In the genomic region with DNA sequence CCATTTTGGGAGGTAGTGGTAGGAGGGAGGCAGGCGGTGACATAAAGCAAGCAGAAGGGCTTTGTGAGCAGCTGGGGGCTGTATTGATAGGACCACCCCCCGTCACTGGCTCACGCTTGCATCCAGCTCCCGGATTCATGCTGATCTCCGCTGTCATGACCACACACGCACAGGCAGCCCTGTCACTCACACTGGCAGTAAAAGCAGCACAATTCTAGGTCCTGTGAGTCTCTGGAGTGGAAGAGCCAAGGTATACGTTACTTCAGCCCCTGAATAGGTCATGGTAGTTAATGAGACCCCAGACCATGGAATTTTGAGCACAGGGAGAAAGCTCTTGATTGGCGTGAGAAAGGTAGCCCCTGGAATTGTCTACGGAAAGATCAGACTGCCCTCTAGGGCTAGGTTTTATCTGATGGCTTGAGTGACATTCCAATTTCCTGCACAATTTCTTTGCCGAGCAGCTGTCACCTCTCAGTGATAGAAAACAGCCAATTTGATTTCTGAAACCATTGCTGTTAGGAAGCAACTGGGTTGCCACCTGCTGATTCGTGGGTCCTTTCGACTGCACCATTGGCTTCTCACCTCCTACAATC, we compare ENCODE assay signal across 25 cellular contexts. TPM values are rescaled to one million over a fixed set of nuclear protein-coding genes. Genes with fewer than 3 reads are reported as not detected.
"Had no signal": no experiment of that assay in that cellular context is flagged by ENCODE, and none has a peak within 500 bp of the region (broad histone marks: within the 10 kb centered on the region; RNA-seq: fewer than 3 reads in every experiment).

No MANE protein-coding gene starts in this region.

- H3K4me1 ChIP-seq: ascending aorta, breast epithelium had no signal

- H3K9me3 ChIP-seq: ascending aorta, breast epithelium, tibial nerve, vagina had no signal

- H3K27ac Mint-ChIP-seq: activated CD8-positive, alpha-beta memory T cell treated with anti-CD3 and anti-CD28 coated beads, Interleukin-2, amount 10 ng/mL, durations not matched to agents 7 days and 5 days; activated naive CD4-positive, alpha-beta T cell treated with anti-CD3 and anti-CD28 coated beads for 36 hours; activated T-helper 2 cell treated with anti-CD3 and anti-CD28 coated beads, Interferon-gamma antibody, Interleukin-2, Interleukin-4, amounts not matched to agents 10 μg/mL and 5 μg/mL and 100 μg/mL, durations not matched to agents 14 hours and 24 hours and 36 hours; naive thymus-derived CD8-positive, alpha-beta T cell; stimulated activated naive B cell treated with anti-CD40 and anti-IgM and Interleukin-4, amounts not matched to agents 10 μg/mL and 1 μg/mL and 100 μg/mL, for 72 hours had no signal

- H3K4me3 Mint-ChIP-seq: activated CD8-positive, alpha-beta memory T cell treated with anti-CD3 and anti-CD28 coated beads, Interleukin-2, amount 10 ng/mL, durations not matched to agents 7 days and 5 days; activated naive CD4-positive, alpha-beta T cell treated with anti-CD3 and anti-CD28 coated beads for 36 hours; naive thymus-derived CD8-positive, alpha-beta T cell; stimulated activated naive B cell treated with anti-CD40 and anti-IgM and Interleukin-4, amounts not matched to agents 10 μg/mL and 1 μg/mL and 100 μg/mL, for 72 hours had no signal

- DNase-seq: activated CD4-positive, alpha-beta T cell treated with anti-CD3 and anti-CD28 coated beads, Interleukin-2, amount 50 U/mL, for 48 hours; activated CD8-positive, alpha-beta memory T cell treated with anti-CD3 and anti-CD28 coated beads, Interleukin-2, amount 10 ng/mL, durations not matched to agents 7 days and 5 days; activated naive CD4-positive, alpha-beta T cell treated with anti-CD3 and anti-CD28 coated beads for 36 hours; activated T-cell treated with anti-CD3 and anti-CD28 coated beads, Interleukin-2, amount 50 U/mL, for 1 hour; cerebellar nuclear complex; effector memory CD4-positive, alpha-beta T cell; head of caudate nucleus; mesenchymal stem cell; naive thymus-derived CD8-positive, alpha-beta T cell; occipital lobe; stimulated activated CD4-positive, alpha-beta T cell treated with anti-CD3 and anti-CD28 coated beads, Interleukin-15, amount 100 ng/mL, for 24 hours; stimulated activated CD4-positive, alpha-beta T cell treated with anti-CD3 and anti-CD28 coated beads, Interleukin-4, amount 100 ng/mL, for 1 hour; stimulated activated naive B cell treated with anti-CD40 and anti-IgM and Interleukin-4, amounts not matched to agents 10 μg/mL and 1 μg/mL and 100 μg/mL, for 72 hours; WERI-Rb-1 had no signal

- H3K27ac ChIP-seq: ascending aorta, breast epithelium, skin epidermis, tibial nerve, vagina, WERI-Rb-1 had no signal

- H3K4me3 ChIP-seq: ascending aorta, breast epithelium, skin epidermis, tibial nerve, vagina had no signal

- H3K36me3 Mint-ChIP-seq: activated CD8-positive, alpha-beta memory T cell treated with anti-CD3 and anti-CD28 coated beads, Interleukin-2, amount 10 ng/mL, durations not matched to agents 7 days and 5 days; stimulated activated naive B cell treated with anti-CD40 and anti-IgM and Interleukin-4, amounts not matched to agents 10 μg/mL and 1 μg/mL and 100 μg/mL, for 72 hours had no signal

- H3K9me3 Mint-ChIP-seq: activated naive CD4-positive, alpha-beta T cell treated with anti-CD3 and anti-CD28 coated beads for 36 hours; activated T-helper 2 cell treated with anti-CD3 and anti-CD28 coated beads, Interferon-gamma antibody, Interleukin-2, Interleukin-4, amounts not matched to agents 10 μg/mL and 5 μg/mL and 100 μg/mL, durations not matched to agents 14 hours and 24 hours and 36 hours; naive thymus-derived CD8-positive, alpha-beta T cell; stimulated activated naive B cell treated with anti-CD40 and anti-IgM and Interleukin-4, amounts not matched to agents 10 μg/mL and 1 μg/mL and 100 μg/mL, for 72 hours had no signal

- H3K36me3 ChIP-seq: ascending aorta, breast epithelium, tibial nerve, vagina, WERI-Rb-1 had no signal

- H3K27me3 ChIP-seq: ascending aorta, vagina had no signal

- ATAC-seq: activated CD8-positive, alpha-beta memory T cell treated with anti-CD3 and anti-CD28 coated beads, Interleukin-2, amount 10 ng/mL, durations not matched to agents 7 days and 5 days; naive thymus-derived CD8-positive, alpha-beta T cell; stimulated activated naive B cell treated with anti-CD40 and anti-IgM and Interleukin-4, amounts not matched to agents 10 μg/mL and 1 μg/mL and 100 μg/mL, for 72 hours had no signal

RNA-seq across cellular contexts. Expression of a gene that starts 5.4 kb away (rescaled TPM):
- total RNA-seq: activated CD8-positive, alpha-beta memory T cell treated with anti-CD3 and anti-CD28 coated beads, Interleukin-2, amount 10 ng/mL, durations not matched to agents 7 days and 5 days; activated naive CD4-positive, alpha-beta T cell treated with anti-CD3 and anti-CD28 coated beads for 36 hours; activated T-helper 2 cell treated with anti-CD3 and anti-CD28 coated beads, Interferon-gamma antibody, Interleukin-2, Interleukin-4, amounts not matched to agents 10 μg/mL and 5 μg/mL and 100 μg/mL, durations not matched to agents 14 hours and 24 hours and 36 hours; ascending aorta; breast epithelium; frontal cortex; liver; mucosa of gallbladder; naive thymus-derived CD8-positive, alpha-beta T cell; occipital lobe; posterior vena cava; subcutaneous adipose tissue; tibial nerve; vagina had no signal
- polyA plus RNA-seq: liver; naive thymus-derived CD8-positive, alpha-beta T cell had no signal
